Comparison of ENCODE assay signal across 24 cellular contexts in the genomic region with DNA sequence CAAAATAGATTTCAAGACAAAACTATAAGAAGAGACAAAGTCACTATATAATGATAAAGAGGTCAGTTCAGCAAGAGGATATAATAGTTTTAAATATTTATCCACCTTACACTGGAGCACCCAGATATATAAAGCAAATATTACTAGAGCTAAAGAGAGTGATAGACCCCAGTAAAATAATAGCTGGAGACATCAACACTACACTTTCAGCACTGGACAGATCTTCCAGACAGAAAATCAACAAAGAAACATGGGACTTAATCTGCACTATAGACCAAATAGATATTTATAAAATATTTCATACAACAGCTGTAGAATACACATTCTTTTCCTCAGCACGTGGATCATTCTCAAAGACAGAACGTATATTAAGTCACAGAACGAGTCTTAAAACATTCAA.
DNase-seq lines count a peak whose midpoint lies in the region; ATAC-seq, FAIRE-seq and TF ChIP-seq lines count a peak whose summit lies in the region.
"Had no signal": no experiment of that assay in that cellular context is flagged by ENCODE, and none has a peak within 500 bp of the region (broad histone marks: within the 10 kb centered on the region; RNA-seq: fewer than 3 reads in every experiment).

No MANE protein-coding gene starts in this region.

- peaks cover 2 to 68% (median 32%) of the 10 kb centered on the region in 11 donors for H3K9me3 Mint-ChIP-seq in naive thymus-derived CD4-positive, alpha-beta T cell

- intact Hi-C loops in HCT116 (cut with micrococcal nuclease) (no loop called here), PC-9 (cut with micrococcal nuclease; ENCODE audit: unreplicated experiment) (no loop called here), prostate gland (cut with DNase I) (no loop called here)
- intact Hi-C loops in naive thymus-derived CD4-positive, alpha-beta T cell (cut with micrococcal nuclease) = no loop called here

- RAD21 ChIA-PET in HCT116 (lab: Charles Lee; ENCODE audit: low non-redundant PET in 1 of 2, low total read pairs in 2 of 2, uncharacterized antibody in 2 of 2, unreplicated experiment in 2 of 2) = no interaction called here

- H3K79me2 ChIP-seq in HCT116 (ENCODE audit: insufficient read depth, low read length) = no peaks in the 10 kb centered on the region
- H3K79me2 ChIP-seq in PC-9 (ENCODE audit: low read depth) = peaks cover 44% of the 10 kb centered on the region

- H3K4me3 ChIP-seq in A549 (no peak overlapping the region), HCT116 (replicated peaks in 1 of 2; ENCODE audit: low read depth in 1 of 2, low read length in 2 of 2) (no peak overlapping the region), PC-9 (no peak overlapping the region), prostate gland (no peak overlapping the region), small intestine (ENCODE audit: low read depth in 1 of 2, low read length in 2 of 2) (no peak overlapping the region)
- H3K4me3 ChIP-seq in naive thymus-derived CD4-positive, alpha-beta T cell (ENCODE audit: low read length) = no peak overlapping the region
- H3K4me3 ChIP-seq: GM23248 had no signal

- H3K4me2 ChIP-seq in A549 (no peak overlapping the region), HCT116 (ENCODE audit: low read length) (no peak overlapping the region), PC-9 (peak overlapping the region; percentile 59)

- TF ChIP-seq EP300 in A549 (IDR thresholded peaks at IDR 0.05) = no peak

- H3K27me3 Mint-ChIP-seq in naive thymus-derived CD4-positive, alpha-beta T cell = no peaks in the 10 kb centered on the region
- H3K27me3 Mint-ChIP-seq: CD4-positive, CD25-positive, alpha-beta regulatory T cell; CD8-positive, alpha-beta memory T cell; IgD-negative memory B cell had no signal

- no peak overlapping the region for H3K9ac ChIP-seq in HCT116 (ENCODE audit: low read length)
- H3K9ac ChIP-seq: GM23248 had no signal

- FAIRE-seq in A549 (lab: Jason Lieb, UNC) (no peak), small intestine (lab: Jason Lieb, UNC) (no peak)
- FAIRE-seq: GM12891, GM19239, H54, HTR-8/SVneo had no signal

- DNase-seq in A549 (ENCODE audit: low read depth in 1 of 2, low spot score in 1 of 2) (no peak), HCT116 (ENCODE audit: low read depth, low spot score) (no peak), PC-9 (no peak), prostate gland (ENCODE audit: low spot score) (no peak), NCI-H1417 (lab: John Stamatoyannopoulos, UW) (no peak), small intestine (no peak)
- no peak for DNase-seq in naive thymus-derived CD4-positive, alpha-beta T cell
- DNase-seq: ACHN; BE2C; C1 segment of cervical spinal cord; CD4-positive, CD25-positive, alpha-beta regulatory T cell; CD8-positive, alpha-beta memory T cell; COR-L47; DMS 273 treated with DMSO at 0.1 percent for 48 hours; DMS53; DND-41; EL; GM23248; HCEC 1CT had no signal

- TF ChIP-seq CTCF in A549 (IDR thresholded peaks at IDR 0.05) (no peak), HCT116 (IDR thresholded peaks at IDR 0.05 in 2 of 3, conservative IDR thresholded peaks at IDR 0.05 in 1 of 3; ENCODE audit: borderline replicate concordance in 1 of 3, insufficient read depth in 1 of 3, low read depth in 2 of 3, low read length in 2 of 3) (no peak), PC-9 (conservative IDR thresholded peaks at IDR 0.05) (no peak), prostate gland (IDR thresholded peaks at IDR 0.05) (no peak)

- H3K36me3 ChIP-seq in HCT116 (ENCODE audit: control insufficient read depth in 1 of 2, insufficient read depth in 2 of 2, low read length in 2 of 2) = no peaks in the 10 kb centered on the region
- peaks cover 13% of the 10 kb centered on the region; the same call in 1 of the 2 replicates for H3K36me3 ChIP-seq in PC-9 (ENCODE audit: low read depth)
- H3K36me3 ChIP-seq in prostate gland = no peaks in the 10 kb centered on the region
- H3K36me3 ChIP-seq in small intestine (ENCODE audit: control insufficient read depth in 2 of 2, insufficient read depth in 2 of 2, low read length in 2 of 2) = no peaks in the 10 kb centered on the region
- H3K36me3 ChIP-seq in naive thymus-derived CD4-positive, alpha-beta T cell (ENCODE audit: control insufficient read depth in 2 of 3, insufficient read depth in 3 of 3, low read length in 3 of 3) = no peaks in the 10 kb centered on the region
- H3K36me3 ChIP-seq: BE2C had no signal

- H3K4me1 Mint-ChIP-seq in naive thymus-derived CD4-positive, alpha-beta T cell = peaks cover 0 to 2% (median 0%) of the 10 kb centered on the region in 7 donors

- no peak overlapping the region for H3K27ac Mint-ChIP-seq in naive thymus-derived CD4-positive, alpha-beta T cell
- H3K27ac Mint-ChIP-seq: CD4-positive, CD25-positive, alpha-beta regulatory T cell; CD8-positive, alpha-beta memory T cell had no signal

- H3K27ac ChIP-seq in A549 (no peak overlapping the region), HCT116 (ENCODE audit: low read depth, low read length) (no peak overlapping the region), PC-9 (peak overlapping the region; percentile 85), prostate gland (peak overlapping the region; percentile 54 to 74), small intestine (ENCODE audit: low read depth in 1 of 2, low read length in 1 of 2) (no peak overlapping the region)
- H3K27ac ChIP-seq in naive thymus-derived CD4-positive, alpha-beta T cell (ENCODE audit: low read depth, low read length) = no peak overlapping the region
- H3K27ac ChIP-seq: GM23248 had no signal

- POLR2A ChIA-PET in A549 (lab: Yijun Ruan, JAX) (no interaction called here), HCT116 (lab: Charles Lee) (no interaction called here), PC-9 (lab: Charles Lee; ENCODE audit: unreplicated experiment) (no interaction called here)
- POLR2A ChIA-PET in naive thymus-derived CD4-positive, alpha-beta T cell (lab: Charles Lee) = no interaction called here

- no peaks in the 10 kb centered on the region for H4K20me1 ChIP-seq in HCT116 (ENCODE audit: insufficient read depth)
- H4K20me1 ChIP-seq in PC-9 (ENCODE audit: insufficient read depth) = no peaks in the 10 kb centered on the region

- BruUV-seq in HCT116 (replicated peaks; lab: Mats Ljungman, UMichigan) (no TSS peak), PC-9 (replicated peaks; lab: Mats Ljungman, UMichigan) (no TSS peak)

- 75% methylated on average over 3 of the region's 3 CpGs for WGBS in A549 (ENCODE audit: missing lambda C conversion rate)
- WGBS in prostate gland = 90% methylated on average over 3 of the region's 3 CpGs
- 75 to 95% (median 78%) methylated on average over 3 of the region's 3 CpGs for WGBS in small intestine, 3 donors

- peaks cover 20% of the 10 kb centered on the region for H3K4me1 ChIP-seq in A549
- peaks cover 3 to 6% of the 10 kb centered on the region in 2 experiments; a peak in 1 of 4 replicates for H3K4me1 ChIP-seq in HCT116 (ENCODE audit: control insufficient read depth in 1 of 2, insufficient read depth in 2 of 2, low read length in 2 of 2)
- H3K4me1 ChIP-seq in PC-9 (replicated peaks; ENCODE audit: insufficient read depth) = peaks cover 55% of the 10 kb centered on the region
- H3K4me1 ChIP-seq in prostate gland (replicated peaks) = no peaks in the 10 kb centered on the region
- peaks cover 0 to 2% of the 10 kb centered on the region in 2 donors for H3K4me1 ChIP-seq in small intestine (ENCODE audit: control insufficient read depth in 2 of 2, insufficient read depth in 1 of 2, low read depth in 1 of 2, low read length in 1 of 2)
- H3K4me1 ChIP-seq in naive thymus-derived CD4-positive, alpha-beta T cell (ENCODE audit: control insufficient read depth in 2 of 2, insufficient read depth in 2 of 2, low read length in 2 of 2) = no peaks in the 10 kb centered on the region
- H3K4me1 ChIP-seq: BE2C had no signal

- no peak for TF ChIP-seq POLR2A in A549 (IDR thresholded peaks at IDR 0.05; ENCODE audit: low read length)
- TF ChIP-seq POLR2A in HCT116 (IDR thresholded peaks at IDR 0.05; ENCODE audit: borderline replicate concordance, extremely low read depth, insufficient read depth, insufficient read length) = no peak
- TF ChIP-seq POLR2A in prostate gland (IDR thresholded peaks at IDR 0.05) = no peak

- H3F3A ChIP-seq in PC-9 (ENCODE audit: insufficient read depth, low read depth) = peaks cover 45% of the 10 kb centered on the region

- H3K9me3 ChIP-seq in A549 (no peaks in the 10 kb centered on the region), HCT116 (ENCODE audit: control insufficient read depth in 1 of 2, insufficient read depth in 1 of 2, low read depth in 1 of 2, low read length in 2 of 2) (0 out of 4 replicates have a peak, but pooled peaks cover 0 to 5% of the 10 kb centered on the region in 2 experiments), PC-9 (ENCODE audit: insufficient read depth, low read depth) (peaks cover 5% of the 10 kb centered on the region), prostate gland (no peaks in the 10 kb centered on the region), small intestine (ENCODE audit: control insufficient read depth, low read depth) (no peaks in the 10 kb centered on the region)
- peaks cover 0 to 13% (median 0%) of the 10 kb centered on the region in 3 experiments for H3K9me3 ChIP-seq in naive thymus-derived CD4-positive, alpha-beta T cell (ENCODE audit: control insufficient read depth in 2 of 3, low read length in 3 of 3)
- H3K9me3 ChIP-seq: BE2C had no signal

- H2AFZ ChIP-seq in HCT116 (ENCODE audit: low read depth, low read length, poor library complexity, severe bottlenecking) = no peak overlapping the region
- no peak overlapping the region for H2AFZ ChIP-seq in PC-9
- H2AFZ ChIP-seq: GM23248 had no signal

- H3K27me3 ChIP-seq in HCT116 (ENCODE audit: insufficient read depth, low read length) = no peaks in the 10 kb centered on the region
- H3K27me3 ChIP-seq in PC-9 (ENCODE audit: insufficient read depth, low read depth) = no peaks in the 10 kb centered on the region
- H3K27me3 ChIP-seq in prostate gland (replicated peaks; ENCODE audit: insufficient read depth) = no peaks in the 10 kb centered on the region
- H3K27me3 ChIP-seq in small intestine (ENCODE audit: control insufficient read depth in 2 of 2, insufficient read depth in 2 of 2, low read length in 2 of 2) = no peaks in the 10 kb centered on the region
- no peaks in the 10 kb centered on the region for H3K27me3 ChIP-seq in naive thymus-derived CD4-positive, alpha-beta T cell (ENCODE audit: control insufficient read depth in 2 of 2, insufficient read depth in 2 of 2, low read length in 2 of 2)
- H3K27me3 ChIP-seq: BE2C had no signal

- H3K4me3 Mint-ChIP-seq in naive thymus-derived CD4-positive, alpha-beta T cell = no peak overlapping the region
- H3K4me3 Mint-ChIP-seq: CD4-positive, CD25-positive, alpha-beta regulatory T cell; CD8-positive, alpha-beta memory T cell; IgD-negative memory B cell had no signal

- ATAC-seq in A549 = no peak
- no peak for ATAC-seq in HCT116
- ATAC-seq in naive thymus-derived CD4-positive, alpha-beta T cell = no peak

- H3K9me2 ChIP-seq in HCT116 (ENCODE audit: insufficient read depth) = no peaks in the 10 kb centered on the region
- H3K9me2 ChIP-seq in PC-9 (ENCODE audit: insufficient read depth) = no peaks in the 10 kb centered on the region

- peaks cover 4 to 15% (median 5%) of the 10 kb centered on the region in 5 donors for H3K36me3 Mint-ChIP-seq in naive thymus-derived CD4-positive, alpha-beta T cell
- H3K36me3 Mint-ChIP-seq: CD4-positive, CD25-positive, alpha-beta regulatory T cell; IgD-negative memory B cell had no signal

- no peak for TF ChIP-seq RAD21 in A549 (conservative IDR thresholded peaks at IDR 0.05 in 1 of 2, IDR thresholded peaks at IDR 0.05 in 1 of 2)
- no peak for TF ChIP-seq RAD21 in HCT116 (IDR thresholded peaks at IDR 0.05; ENCODE audit: low read depth)

- CTCF ChIA-PET in A549 (lab: Yijun Ruan, JAX) (interaction anchor here (0.5 kb wide), 1 partner anchor 20 kb away, joined by 4 read pairs; no protein-coding TSS in a partner anchor), HCT116 (lab: Charles Lee) (no interaction called here), PC-9 (lab: Charles Lee) (no interaction called here)
- CTCF ChIA-PET in naive thymus-derived CD4-positive, alpha-beta T cell (lab: Charles Lee) = no interaction called here

Comparison
In these comparisons a context has a peak if more than half of its experiments do, and no peak if none do; other contexts are left out.
1. H3K27ac ChIP-seq: peak in PC-9 (single experiment) and prostate gland (2 of 2); none in A549 (0 of 2), HCT116 (single experiment), small intestine (0 of 2) and naive thymus-derived CD4-positive, alpha-beta T cell (single experiment).
2. Of the 6 proteins assayed by ChIP-seq in both A549 and HCT116: peak only in A549: none; only in HCT116: none; in both: REST; in neither: 5.